14 cellular contexts compared by ENCODE assay signal in the genomic region with DNA sequence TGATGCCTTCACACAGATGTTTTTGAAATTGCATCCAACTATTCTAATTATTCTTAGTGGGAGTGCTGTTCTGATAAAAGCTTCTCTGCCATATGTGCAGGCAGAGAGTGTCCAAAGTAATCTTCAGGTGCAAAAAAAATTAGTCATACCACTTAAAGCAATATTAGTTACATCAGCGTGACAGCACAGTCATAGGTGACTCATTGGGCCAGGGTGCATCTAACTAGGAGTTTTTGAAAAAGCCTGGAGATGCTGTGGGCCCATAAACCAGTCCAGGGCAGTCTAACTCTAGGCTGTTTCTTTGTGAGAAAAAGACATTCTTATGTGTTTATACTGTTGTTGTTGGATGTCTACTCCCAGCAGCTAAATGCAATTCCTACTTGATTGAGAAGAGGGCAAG. TPM values are rescaled to one million over a fixed set of nuclear protein-coding genes. Genes with fewer than 3 reads are reported as not detected.
DNase-seq lines count a peak whose midpoint lies in the region; ATAC-seq, FAIRE-seq and TF ChIP-seq lines count a peak whose summit lies in the region.
"Had no signal": no experiment of that assay in that cellular context is flagged by ENCODE, and none has a peak within 500 bp of the region (broad histone marks: within the 10 kb centered on the region; RNA-seq: fewer than 3 reads in every experiment).

No MANE protein-coding gene starts in this region.

- H2BK120ac ChIP-seq in trophoblast cell (ENCODE audit: insufficient read depth, low read length, poor library complexity) = no peak overlapping the region

- no peak overlapping the region for H4K8ac ChIP-seq in trophoblast cell (ENCODE audit: low read depth, low read length)

- H3K27me3 ChIP-seq in fibroblast of lung (ENCODE audit: control insufficient read depth, insufficient read depth, low read length) = no peaks in the 10 kb centered on the region
- H3K27me3 ChIP-seq in trophoblast cell (ENCODE audit: insufficient read depth, low read length) = no peaks in the 10 kb centered on the region

- H3K4ac ChIP-seq in trophoblast cell (ENCODE audit: low read depth, low read length) = no peak overlapping the region

- H2BK12ac ChIP-seq in trophoblast cell (ENCODE audit: low read length) = no peak overlapping the region

- no peak overlapping the region for H3K14ac ChIP-seq in trophoblast cell (ENCODE audit: low read length)

- H3K36me3 ChIP-seq in fibroblast of lung (ENCODE audit: control insufficient read depth, insufficient read depth, low read length) (no peaks in the 10 kb centered on the region), trophoblast cell (ENCODE audit: control insufficient read depth in 1 of 2, insufficient read depth in 2 of 2, low read length in 2 of 2) (no peaks in the 10 kb centered on the region)

- no peak overlapping the region for H3K27ac ChIP-seq in fibroblast of lung (ENCODE audit: insufficient read depth, low read length)
- H3K27ac ChIP-seq in trophoblast cell (ENCODE audit: low read depth, low read length) = no peak overlapping the region

- H3K4me1 ChIP-seq in fibroblast of lung (ENCODE audit: control insufficient read depth, extremely low read depth, insufficient read depth, low read length) (no peaks in the 10 kb centered on the region), trophoblast cell (ENCODE audit: control insufficient read depth in 1 of 2, insufficient read depth in 2 of 2, low read length in 2 of 2) (no peaks in the 10 kb centered on the region)

- H4K20me1 ChIP-seq in fibroblast of lung (ENCODE audit: control insufficient read depth, extremely low read depth, insufficient read depth, low read length) = no peaks in the 10 kb centered on the region

- H3K9me3 ChIP-seq in fibroblast of lung (ENCODE audit: control insufficient read depth, insufficient read depth, low read depth, low read length) = no peaks in the 10 kb centered on the region
- H3K9me3 ChIP-seq in trophoblast cell (ENCODE audit: insufficient read depth, low read depth, low read length) = no peaks in the 10 kb centered on the region

- H3K9ac ChIP-seq in fibroblast of lung (ENCODE audit: insufficient read depth, low read length) (no peak overlapping the region), trophoblast cell (ENCODE audit: low read length) (no peak overlapping the region)

- DNase-seq in EH (ENCODE audit: low read depth) (peak; percentile 69), RCC 7860 (ENCODE audit: low spot score) (peak; percentile 84), fibroblast of lung (ENCODE audit: low read depth in 2 of 2) (peak; percentile 85 to 94), trophoblast cell (peak; percentile 73 to 83), NCI-H2227 (lab: John Stamatoyannopoulos, UW; ENCODE audit: unreplicated experiment) (no peak), GM10266 (ENCODE audit: extremely low spot score) (no peak)
- DNase-seq in activated T-helper 2 cell treated with anti-CD3 and anti-CD28 coated beads, Interferon-gamma antibody, Interleukin-2, Interleukin-4, amounts not matched to agents 10 μg/mL and 5 μg/mL and 100 μg/mL, durations not matched to agents 14 hours and 24 hours and 36 hours (ENCODE audit: low spot score) = no peak
- DNase-seq: activated CD8-positive, alpha-beta memory T cell treated with anti-CD3 and anti-CD28 coated beads, Interleukin-2, amount 10 ng/mL, durations not matched to agents 7 days and 5 days; endodermal cell; NCI-H1417; NK-92 treated with Interleukin-12 subunit alpha and Interleukin-12 subunit beta, amount 100 ng/mL, for 24 hours had no signal

- no peak for ATAC-seq in HG03108 (IDR thresholded peaks at IDR 0.05; ENCODE audit: unreplicated experiment)
- ATAC-seq: activated CD8-positive, alpha-beta memory T cell treated with anti-CD3 and anti-CD28 coated beads, Interleukin-2, amount 10 ng/mL, durations not matched to agents 7 days and 5 days; GM12878 had no signal

- no peak overlapping the region for H2BK5ac ChIP-seq in trophoblast cell (ENCODE audit: low read depth, low read length, poor library complexity)

- FAIRE-seq in RCC 7860 (lab: Jason Lieb, UNC) = peak; percentile 93
- FAIRE-seq: D721Med, GM12878 had no signal

- intact Hi-C loops in activated T-helper 2 cell treated with anti-CD3 and anti-CD28 coated beads, Interferon-gamma antibody, Interleukin-2, Interleukin-4, amounts not matched to agents 10 μg/mL and 5 μg/mL and 100 μg/mL, durations not matched to agents 14 hours and 24 hours and 36 hours (cut with micrococcal nuclease) = no loop called here

- no peak overlapping the region for H4K12ac ChIP-seq in trophoblast cell (ENCODE audit: low read depth, low read length)

- TF ChIP-seq CTCF in fibroblast of lung (conservative IDR thresholded peaks at IDR 0.05 in 1 of 2, IDR thresholded peaks at IDR 0.05 in 1 of 2; ENCODE audit: low read depth in 1 of 2, low read length in 2 of 2) (no peak), GM10266 (IDR thresholded peaks at IDR 0.05; ENCODE audit: control insufficient read depth, insufficient read depth, low read depth, missing control alignments) (no peak)

- no peaks in the 10 kb centered on the region for H3K9me3 Mint-ChIP-seq in activated T-helper 2 cell treated with anti-CD3 and anti-CD28 coated beads, Interferon-gamma antibody, Interleukin-2, Interleukin-4, amounts not matched to agents 10 μg/mL and 5 μg/mL and 100 μg/mL, durations not matched to agents 14 hours and 24 hours and 36 hours

- no peaks in the 10 kb centered on the region for H3K27me3 Mint-ChIP-seq in activated T-helper 2 cell treated with anti-CD3 and anti-CD28 coated beads, Interferon-gamma antibody, Interleukin-2, Interleukin-4, amounts not matched to agents 10 μg/mL and 5 μg/mL and 100 μg/mL, durations not matched to agents 14 hours and 24 hours and 36 hours (ENCODE audit: low read depth)
- H3K27me3 Mint-ChIP-seq: activated CD8-positive, alpha-beta memory T cell treated with anti-CD3 and anti-CD28 coated beads, Interleukin-2, amount 10 ng/mL, durations not matched to agents 7 days and 5 days had no signal

- H3K27ac Mint-ChIP-seq in activated T-helper 2 cell treated with anti-CD3 and anti-CD28 coated beads, Interferon-gamma antibody, Interleukin-2, Interleukin-4, amounts not matched to agents 10 μg/mL and 5 μg/mL and 100 μg/mL, durations not matched to agents 14 hours and 24 hours and 36 hours = no peak overlapping the region
- H3K27ac Mint-ChIP-seq: activated CD8-positive, alpha-beta memory T cell treated with anti-CD3 and anti-CD28 coated beads, Interleukin-2, amount 10 ng/mL, durations not matched to agents 7 days and 5 days; endodermal cell had no signal

- H2AK5ac ChIP-seq in trophoblast cell (ENCODE audit: low read length) = no peak overlapping the region

- H2AFZ ChIP-seq in fibroblast of lung (ENCODE audit: low read length) (no peak overlapping the region), trophoblast cell (ENCODE audit: insufficient read depth, low read length, poor library complexity) (no peak overlapping the region)

- no peak overlapping the region for H3K4me3 ChIP-seq in fibroblast of lung (replicated peaks in 1 of 4; ENCODE audit: control extremely low read depth in 1 of 4, insufficient read depth in 1 of 4, low read depth in 3 of 4, low read length in 4 of 4)
- no peak overlapping the region for H3K4me3 ChIP-seq in trophoblast cell (ENCODE audit: low read depth, low read length)
- H3K4me3 ChIP-seq: GM12878 had no signal

- no peak overlapping the region for H4K91ac ChIP-seq in trophoblast cell (ENCODE audit: low read depth, low read length)

- H3K4me2 ChIP-seq in fibroblast of lung (ENCODE audit: extremely low read depth, insufficient read depth, low read length) (no peak overlapping the region), trophoblast cell (ENCODE audit: low read length) (no peak overlapping the region)

- no CpG with 5 or more reads among the region's 1 CpG for WGBS in trophoblast cell (ENCODE audit: extremely low coverage, insufficient coverage, insufficient read length)

- H3K79me2 ChIP-seq in fibroblast of lung (ENCODE audit: control insufficient read depth, insufficient read depth, low read length) (no peaks in the 10 kb centered on the region), trophoblast cell (ENCODE audit: control insufficient read depth, insufficient read depth, low read length, poor library complexity) (no peaks in the 10 kb centered on the region)

- no peaks in the 10 kb centered on the region for H3K36me3 Mint-ChIP-seq in activated T-helper 2 cell treated with anti-CD3 and anti-CD28 coated beads, Interferon-gamma antibody, Interleukin-2, Interleukin-4, amounts not matched to agents 10 μg/mL and 5 μg/mL and 100 μg/mL, durations not matched to agents 14 hours and 24 hours and 36 hours (ENCODE audit: low read depth)
- H3K36me3 Mint-ChIP-seq: activated CD8-positive, alpha-beta memory T cell treated with anti-CD3 and anti-CD28 coated beads, Interleukin-2, amount 10 ng/mL, durations not matched to agents 7 days and 5 days had no signal

- no peak overlapping the region for H3K18ac ChIP-seq in trophoblast cell (ENCODE audit: low read length)

- no peak overlapping the region for H3K23ac ChIP-seq in trophoblast cell (ENCODE audit: low read length)

- no peak overlapping the region for H3K4me3 Mint-ChIP-seq in activated T-helper 2 cell treated with anti-CD3 and anti-CD28 coated beads, Interferon-gamma antibody, Interleukin-2, Interleukin-4, amounts not matched to agents 10 μg/mL and 5 μg/mL and 100 μg/mL, durations not matched to agents 14 hours and 24 hours and 36 hours (ENCODE audit: low read depth)
- H3K4me3 Mint-ChIP-seq: activated CD8-positive, alpha-beta memory T cell treated with anti-CD3 and anti-CD28 coated beads, Interleukin-2, amount 10 ng/mL, durations not matched to agents 7 days and 5 days; endodermal cell had no signal

- H3K4me1 Mint-ChIP-seq in activated T-helper 2 cell treated with anti-CD3 and anti-CD28 coated beads, Interferon-gamma antibody, Interleukin-2, Interleukin-4, amounts not matched to agents 10 μg/mL and 5 μg/mL and 100 μg/mL, durations not matched to agents 14 hours and 24 hours and 36 hours (ENCODE audit: low read depth) = no peaks in the 10 kb centered on the region
- H3K4me1 Mint-ChIP-seq: activated CD8-positive, alpha-beta memory T cell treated with anti-CD3 and anti-CD28 coated beads, Interleukin-2, amount 10 ng/mL, durations not matched to agents 7 days and 5 days; endodermal cell had no signal

- no peaks in the 10 kb centered on the region for H3K79me1 ChIP-seq in trophoblast cell (ENCODE audit: low read length)

RNA-seq across cellular contexts. Expression of a gene that starts 33.0 kb away (rescaled TPM):
- total RNA-seq in fibroblast of lung = 0.26 TPM in 1 of 2 replicates, not detected in the other
- polyA plus RNA-seq in fibroblast of lung = 0.07 TPM in 1 of 2 replicates, not detected in the other
- not detected in 2 replicates for polyA plus RNA-seq in fibroblast of lung (2012)
- polyA minus RNA-seq in fibroblast of lung (ENCODE audit: low replicate concordance) = not detected in 2 replicates
- 0.04 TPM in 1 of 2 replicates, not detected in the other for polyA plus RNA-seq in trophoblast cell (2013)
- total RNA-seq in activated T-helper 2 cell treated with anti-CD3 and anti-CD28 coated beads, Interferon-gamma antibody, Interleukin-2, Interleukin-4, amounts not matched to agents 10 μg/mL and 5 μg/mL and 100 μg/mL, durations not matched to agents 14 hours and 24 hours and 36 hours = not detected in 2 replicates
- total RNA-seq: activated CD8-positive, alpha-beta memory T cell treated with anti-CD3 and anti-CD28 coated beads, Interleukin-2, amount 10 ng/mL, durations not matched to agents 7 days and 5 days had no signal
- polyA plus RNA-seq: GM12878 had no signal

Comparison
In these comparisons a context has a peak if more than half of its experiments do, and no peak if none do; other contexts are left out.
1. DNase-seq: peak in EH (single experiment), RCC 7860 (single experiment), fibroblast of lung (2 of 2) and trophoblast cell (2 of 2); none in NCI-H2227 (single experiment), activated T-helper 2 cell treated with anti-CD3 and anti-CD28 coated beads, Interferon-gamma antibody, Interleukin-2, Interleukin-4, amounts not matched to agents 10 μg/mL and 5 μg/mL and 100 μg/mL, durations not matched to agents 14 hours and 24 hours and 36 hours (single experiment) and GM10266 (single experiment).